In the genomic region with DNA sequence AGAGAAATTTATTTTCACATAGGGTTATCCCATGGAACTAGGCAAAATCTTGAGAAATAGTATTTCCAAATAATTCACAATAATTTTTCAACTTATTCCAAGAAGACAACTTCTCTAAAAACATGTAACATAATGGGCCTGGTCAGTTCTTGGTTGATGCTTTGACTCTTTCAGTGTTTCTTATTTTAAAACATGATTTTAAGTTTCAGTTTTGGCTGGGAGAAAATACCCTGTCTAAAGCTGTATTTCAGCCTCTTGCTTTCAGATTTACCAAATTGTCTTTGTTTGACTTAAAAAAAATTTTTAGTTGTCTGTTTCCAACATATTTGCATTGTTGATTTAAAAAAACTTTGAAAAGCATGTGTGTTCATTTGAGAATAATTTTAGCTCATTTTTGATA, we compare ENCODE assay signal across 25 cellular contexts.
"Had no signal": no experiment of that assay in that cellular context is flagged by ENCODE, and none has a peak within 500 bp of the region (broad histone marks: within the 10 kb centered on the region; RNA-seq: fewer than 3 reads in every experiment).

No MANE protein-coding gene starts in this region.

- H3K4me1 ChIP-seq: parathyroid adenoma, psoas muscle, right lobe of liver, sigmoid colon, stomach, thyroid gland, tibial nerve, upper lobe of left lung, vagina had no signal

- H3K9me3 ChIP-seq: ovary, right lobe of liver, sigmoid colon, thoracic aorta, thyroid gland had no signal

- ATAC-seq: natural killer cell treated with Interleukin-12 subunit alpha and Interleukin-12 subunit beta and Interleukin-15 and Interleukin-18, amount 100 ng/mL, for 72 hours; psoas muscle; right cardiac atrium; right lobe of liver; stimulated activated effector memory CD8-positive, alpha-beta T cell treated with anti-CD3 and anti-CD28 coated beads, Interleukin-12 subunit alpha, Interleukin-12 subunit beta, amount 100 ng/mL, for 72 hours; stimulated activated naive B cell treated with anti-CD40 and anti-IgM and Interleukin-4, amounts not matched to agents 10 μg/mL and 1 μg/mL and 100 μg/mL, for 72 hours had no signal

- H3K36me3 ChIP-seq: ovary, right lobe of liver, sigmoid colon, stomach, thoracic aorta, thyroid gland, tibial nerve, upper lobe of left lung, vagina had no signal

- H2AFZ ChIP-seq: parathyroid adenoma had no signal

- H3K27ac ChIP-seq: ovary, parathyroid adenoma, psoas muscle, right lobe of liver, sigmoid colon, stomach, thoracic aorta, thyroid gland, tibial nerve, upper lobe of left lung, vagina had no signal

- DNase-seq: nephron progenitor cell; occipital lobe; ovary; posterior cingulate gyrus; psoas muscle; right cardiac atrium; right lobe of liver; sigmoid colon; small intestine; stimulated activated CD4-positive, alpha-beta T cell treated with anti-CD3 and anti-CD28 coated beads, Interleukin-15, amount 100 ng/mL, for 24 hours; stimulated activated CD4-positive, alpha-beta T cell treated with anti-CD3 and anti-CD28 coated beads, Interleukin-2, amount 100 ng/mL, for 24 hours; stimulated activated CD4-positive, alpha-beta T cell treated with anti-CD3 and anti-CD28 coated beads, Interleukin-2, amount 100 ng/mL, for 48 hours; stimulated activated CD4-positive, alpha-beta T cell treated with anti-CD3 and anti-CD28 coated beads, Interleukin-4, amount 100 ng/mL, for 24 hours; stimulated activated naive B cell treated with anti-CD40 and anti-IgM and Interleukin-4, amounts not matched to agents 10 μg/mL and 1 μg/mL and 100 μg/mL, for 72 hours; stimulated activated naive CD4-positive, alpha-beta T cell treated with Interleukin-2 at 50 U/mL for 16 hours; stomach; thyroid gland; trophoblast cell; upper lobe of left lung had no signal

- H3K9ac ChIP-seq: parathyroid adenoma had no signal

- H3K27me3 ChIP-seq: ovary, right lobe of liver, sigmoid colon, stomach, thyroid gland, tibial nerve, upper lobe of left lung, vagina had no signal

- H3K79me2 ChIP-seq: parathyroid adenoma had no signal

- H3K4me3 ChIP-seq: ovary, psoas muscle, right lobe of liver, sigmoid colon, stomach, thoracic aorta, thyroid gland, tibial nerve, upper lobe of left lung, vagina had no signal
